ENCODE assay signal across 1 cellular context in genomic region chr12:108690191-108690518, GRCh38.
TF ChIP-seq lines count a peak whose summit lies in the region.

No MANE protein-coding gene starts in this region.

TF ChIP-seq in GM12878, 131 proteins besides CTCF, POLR2A, EP300 and RAD21 (continued from another document):
- TF ChIP-seq, protein P1, sequence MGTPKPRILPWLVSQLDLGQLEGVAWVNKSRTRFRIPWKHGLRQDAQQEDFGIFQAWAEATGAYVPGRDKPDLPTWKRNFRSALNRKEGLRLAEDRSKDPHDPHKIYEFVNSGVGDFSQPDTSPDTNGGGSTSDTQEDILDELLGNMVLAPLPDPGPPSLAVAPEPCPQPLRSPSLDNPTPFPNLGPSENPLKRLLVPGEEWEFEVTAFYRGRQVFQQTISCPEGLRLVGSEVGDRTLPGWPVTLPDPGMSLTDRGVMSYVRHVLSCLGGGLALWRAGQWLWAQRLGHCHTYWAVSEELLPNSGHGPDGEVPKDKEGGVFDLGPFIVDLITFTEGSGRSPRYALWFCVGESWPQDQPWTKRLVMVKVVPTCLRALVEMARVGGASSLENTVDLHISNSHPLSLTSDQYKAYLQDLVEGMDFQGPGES (IDR thresholded peaks at IDR 0.05) = no peak
- no peak for TF ChIP-seq SREBF2 (IDR thresholded peaks at IDR 0.05; ENCODE audit: low read length)
- TF ChIP-seq CBX5 (IDR thresholded peaks at IDR 0.05; ENCODE audit: low read depth) = no peak
- TF ChIP-seq CBFB (IDR thresholded peaks at IDR 0.05; ENCODE audit: low read depth) = no peak
- no peak for TF ChIP-seq BCL3 (IDR thresholded peaks at IDR 0.05; ENCODE audit: borderline replicate concordance, insufficient read depth, low read depth, low read length, poor library complexity, severe bottlenecking)
- TF ChIP-seq SREBF1 (IDR thresholded peaks at IDR 0.05; ENCODE audit: low read length) = no peak
- no peak for TF ChIP-seq SMC3 (IDR thresholded peaks at IDR 0.05; ENCODE audit: borderline replicate concordance, low read length)
- no peak for TF ChIP-seq BRCA1 (IDR thresholded peaks at IDR 0.05; ENCODE audit: low read depth, low read length)
- no peak; a peak in 1 of 4 replicates for TF ChIP-seq BHLHE40 (IDR thresholded peaks at IDR 0.05; ENCODE audit: borderline replicate concordance in 1 of 2, low read depth in 2 of 2, low read length in 1 of 2)
- TF ChIP-seq, protein P2, sequence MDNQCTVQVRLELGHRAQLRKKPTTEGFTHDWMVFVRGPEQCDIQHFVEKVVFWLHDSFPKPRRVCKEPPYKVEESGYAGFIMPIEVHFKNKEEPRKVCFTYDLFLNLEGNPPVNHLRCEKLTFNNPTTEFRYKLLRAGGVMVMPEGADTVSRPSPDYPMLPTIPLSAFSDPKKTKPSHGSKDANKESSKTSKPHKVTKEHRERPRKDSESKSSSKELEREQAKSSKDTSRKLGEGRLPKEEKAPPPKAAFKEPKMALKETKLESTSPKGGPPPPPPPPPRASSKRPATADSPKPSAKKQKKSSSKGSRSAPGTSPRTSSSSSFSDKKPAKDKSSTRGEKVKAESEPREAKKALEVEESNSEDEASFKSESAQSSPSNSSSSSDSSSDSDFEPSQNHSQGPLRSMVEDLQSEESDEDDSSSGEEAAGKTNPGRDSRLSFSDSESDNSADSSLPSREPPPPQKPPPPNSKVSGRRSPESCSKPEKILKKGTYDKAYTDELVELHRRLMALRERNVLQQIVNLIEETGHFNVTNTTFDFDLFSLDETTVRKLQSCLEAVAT (IDR thresholded peaks at IDR 0.05) = no peak
- TF ChIP-seq RB1 (IDR thresholded peaks at IDR 0.05; ENCODE audit: borderline replicate concordance) = 0 out of 2 replicates have a peak, but pooled peaks have one; percentile 29
- no peak for TF ChIP-seq CREM (IDR thresholded peaks at IDR 0.05; ENCODE audit: low read depth)
- TF ChIP-seq, protein P3, sequence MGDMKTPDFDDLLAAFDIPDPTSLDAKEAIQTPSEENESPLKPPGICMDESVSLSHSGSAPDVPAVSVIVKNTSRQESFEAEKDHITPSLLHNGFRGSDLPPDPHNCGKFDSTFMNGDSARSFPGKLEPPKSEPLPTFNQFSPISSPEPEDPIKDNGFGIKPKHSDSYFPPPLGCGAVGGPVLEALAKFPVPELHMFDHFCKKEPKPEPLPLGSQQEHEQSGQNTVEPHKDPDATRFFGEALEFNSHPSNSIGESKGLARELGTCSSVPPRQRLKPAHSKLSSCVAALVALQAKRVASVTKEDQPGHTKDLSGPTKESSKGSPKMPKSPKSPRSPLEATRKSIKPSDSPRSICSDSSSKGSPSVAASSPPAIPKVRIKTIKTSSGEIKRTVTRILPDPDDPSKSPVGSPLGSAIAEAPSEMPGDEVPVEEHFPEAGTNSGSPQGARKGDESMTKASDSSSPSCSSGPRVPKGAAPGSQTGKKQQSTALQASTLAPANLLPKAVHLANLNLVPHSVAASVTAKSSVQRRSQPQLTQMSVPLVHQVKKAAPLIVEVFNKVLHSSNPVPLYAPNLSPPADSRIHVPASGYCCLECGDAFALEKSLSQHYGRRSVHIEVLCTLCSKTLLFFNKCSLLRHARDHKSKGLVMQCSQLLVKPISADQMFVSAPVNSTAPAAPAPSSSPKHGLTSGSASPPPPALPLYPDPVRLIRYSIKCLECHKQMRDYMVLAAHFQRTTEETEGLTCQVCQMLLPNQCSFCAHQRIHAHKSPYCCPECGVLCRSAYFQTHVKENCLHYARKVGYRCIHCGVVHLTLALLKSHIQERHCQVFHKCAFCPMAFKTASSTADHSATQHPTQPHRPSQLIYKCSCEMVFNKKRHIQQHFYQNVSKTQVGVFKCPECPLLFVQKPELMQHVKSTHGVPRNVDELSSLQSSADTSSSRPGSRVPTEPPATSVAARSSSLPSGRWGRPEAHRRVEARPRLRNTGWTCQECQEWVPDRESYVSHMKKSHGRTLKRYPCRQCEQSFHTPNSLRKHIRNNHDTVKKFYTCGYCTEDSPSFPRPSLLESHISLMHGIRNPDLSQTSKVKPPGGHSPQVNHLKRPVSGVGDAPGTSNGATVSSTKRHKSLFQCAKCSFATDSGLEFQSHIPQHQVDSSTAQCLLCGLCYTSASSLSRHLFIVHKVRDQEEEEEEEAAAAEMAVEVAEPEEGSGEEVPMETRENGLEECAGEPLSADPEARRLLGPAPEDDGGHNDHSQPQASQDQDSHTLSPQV (IDR thresholded peaks at IDR 0.05) = no peak
- TF ChIP-seq, protein P4, sequence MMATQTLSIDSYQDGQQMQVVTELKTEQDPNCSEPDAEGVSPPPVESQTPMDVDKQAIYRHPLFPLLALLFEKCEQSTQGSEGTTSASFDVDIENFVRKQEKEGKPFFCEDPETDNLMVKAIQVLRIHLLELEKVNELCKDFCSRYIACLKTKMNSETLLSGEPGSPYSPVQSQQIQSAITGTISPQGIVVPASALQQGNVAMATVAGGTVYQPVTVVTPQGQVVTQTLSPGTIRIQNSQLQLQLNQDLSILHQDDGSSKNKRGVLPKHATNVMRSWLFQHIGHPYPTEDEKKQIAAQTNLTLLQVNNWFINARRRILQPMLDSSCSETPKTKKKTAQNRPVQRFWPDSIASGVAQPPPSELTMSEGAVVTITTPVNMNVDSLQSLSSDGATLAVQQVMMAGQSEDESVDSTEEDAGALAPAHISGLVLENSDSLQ (IDR thresholded peaks at IDR 0.05) = peak; percentile 57
- TF ChIP-seq MTA3 (IDR thresholded peaks at IDR 0.05; ENCODE audit: borderline replicate concordance, low read length) = no peak
- TF ChIP-seq IRF5 (IDR thresholded peaks at IDR 0.05; ENCODE audit: borderline replicate concordance) = no peak
- no peak for TF ChIP-seq ZSCAN29 (IDR thresholded peaks at IDR 0.05)
- TF ChIP-seq LARP7 (IDR thresholded peaks at IDR 0.05) = no peak
- TF ChIP-seq IRF4 (IDR thresholded peaks at IDR 0.05; ENCODE audit: low read depth, low read length) = no peak
- no peak for TF ChIP-seq NR2F1 (conservative IDR thresholded peaks at IDR 0.05)
- TF ChIP-seq, protein P5, sequence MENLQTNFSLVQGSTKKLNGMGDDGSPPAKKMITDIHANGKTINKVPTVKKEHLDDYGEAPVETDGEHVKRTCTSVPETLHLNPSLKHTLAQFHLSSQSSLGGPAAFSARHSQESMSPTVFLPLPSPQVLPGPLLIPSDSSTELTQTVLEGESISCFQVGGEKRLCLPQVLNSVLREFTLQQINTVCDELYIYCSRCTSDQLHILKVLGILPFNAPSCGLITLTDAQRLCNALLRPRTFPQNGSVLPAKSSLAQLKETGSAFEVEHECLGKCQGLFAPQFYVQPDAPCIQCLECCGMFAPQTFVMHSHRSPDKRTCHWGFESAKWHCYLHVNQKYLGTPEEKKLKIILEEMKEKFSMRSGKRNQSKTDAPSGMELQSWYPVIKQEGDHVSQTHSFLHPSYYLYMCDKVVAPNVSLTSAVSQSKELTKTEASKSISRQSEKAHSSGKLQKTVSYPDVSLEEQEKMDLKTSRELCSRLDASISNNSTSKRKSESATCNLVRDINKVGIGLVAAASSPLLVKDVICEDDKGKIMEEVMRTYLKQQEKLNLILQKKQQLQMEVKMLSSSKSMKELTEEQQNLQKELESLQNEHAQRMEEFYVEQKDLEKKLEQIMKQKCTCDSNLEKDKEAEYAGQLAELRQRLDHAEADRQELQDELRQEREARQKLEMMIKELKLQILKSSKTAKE (IDR thresholded peaks at IDR 0.05; ENCODE audit: low read depth, poor library complexity, severe bottlenecking) = no peak
- TF ChIP-seq HDGF (IDR thresholded peaks at IDR 0.05) = no peak
- 0 out of 2 replicates have a peak, but pooled peaks have one; percentile 17 for TF ChIP-seq CHD2 (IDR thresholded peaks at IDR 0.05; ENCODE audit: borderline replicate concordance, low read depth, low read length)
- TF ChIP-seq, protein P6, sequence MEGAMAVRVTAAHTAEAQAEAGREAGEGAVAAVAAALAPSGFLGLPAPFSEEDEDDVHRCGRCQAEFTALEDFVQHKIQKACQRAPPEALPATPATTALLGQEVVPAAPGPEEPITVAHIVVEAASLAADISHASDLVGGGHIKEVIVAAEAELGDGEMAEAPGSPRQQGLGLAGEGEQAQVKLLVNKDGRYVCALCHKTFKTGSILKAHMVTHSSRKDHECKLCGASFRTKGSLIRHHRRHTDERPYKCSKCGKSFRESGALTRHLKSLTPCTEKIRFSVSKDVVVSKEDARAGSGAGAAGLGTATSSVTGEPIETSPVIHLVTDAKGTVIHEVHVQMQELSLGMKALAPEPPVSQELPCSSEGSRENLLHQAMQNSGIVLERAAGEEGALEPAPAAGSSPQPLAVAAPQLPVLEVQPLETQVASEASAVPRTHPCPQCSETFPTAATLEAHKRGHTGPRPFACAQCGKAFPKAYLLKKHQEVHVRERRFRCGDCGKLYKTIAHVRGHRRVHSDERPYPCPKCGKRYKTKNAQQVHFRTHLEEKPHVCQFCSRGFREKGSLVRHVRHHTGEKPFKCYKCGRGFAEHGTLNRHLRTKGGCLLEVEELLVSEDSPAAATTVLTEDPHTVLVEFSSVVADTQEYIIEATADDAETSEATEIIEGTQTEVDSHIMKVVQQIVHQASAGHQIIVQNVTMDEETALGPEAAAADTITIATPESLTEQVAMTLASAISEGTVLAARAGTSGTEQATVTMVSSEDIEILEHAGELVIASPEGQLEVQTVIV (IDR thresholded peaks at IDR 0.05; ENCODE audit: borderline replicate concordance, partially characterized antibody) = no peak
- TF ChIP-seq ZNF384 (IDR thresholded peaks at IDR 0.05; ENCODE audit: borderline replicate concordance, low read depth, low read length) = 0 out of 2 replicates have a peak, but pooled peaks have one; percentile 1
- TF ChIP-seq SIN3A (IDR thresholded peaks at IDR 0.05; ENCODE audit: low read depth, low read length) = no peak
- no peak for TF ChIP-seq RBBP5 (conservative IDR thresholded peaks at IDR 0.05)
- TF ChIP-seq BACH1 (IDR thresholded peaks at IDR 0.05; ENCODE audit: borderline replicate concordance) = no peak
- TF ChIP-seq, protein P7, sequence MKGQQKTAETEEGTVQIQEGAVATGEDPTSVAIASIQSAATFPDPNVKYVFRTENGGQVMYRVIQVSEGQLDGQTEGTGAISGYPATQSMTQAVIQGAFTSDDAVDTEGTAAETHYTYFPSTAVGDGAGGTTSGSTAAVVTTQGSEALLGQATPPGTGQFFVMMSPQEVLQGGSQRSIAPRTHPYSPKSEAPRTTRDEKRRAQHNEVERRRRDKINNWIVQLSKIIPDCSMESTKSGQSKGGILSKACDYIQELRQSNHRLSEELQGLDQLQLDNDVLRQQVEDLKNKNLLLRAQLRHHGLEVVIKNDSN (IDR thresholded peaks at IDR 0.05; ENCODE audit: borderline replicate concordance, extremely low read length, insufficient read depth, low read depth, low read length) = no peak
- TF ChIP-seq KAT2A (conservative IDR thresholded peaks at IDR 0.05; ENCODE audit: control insufficient read depth, low read depth, low read length) = no peak
- no peak for TF ChIP-seq RUNX3 (IDR thresholded peaks at IDR 0.05; ENCODE audit: low read length)
